In genomic region chr11:70544067-70544773, GRCh38 we compare ENCODE assay signal across 17 cellular contexts.
"Had no signal": no experiment of that assay in that cellular context is flagged by ENCODE, and none has a peak within 500 bp of the region (broad histone marks: within the 10 kb centered on the region; RNA-seq: fewer than 3 reads in every experiment).

No MANE protein-coding gene starts in this region.

- H3K4me3 ChIP-seq: body of pancreas, cardiac muscle cell, upper lobe of right lung had no signal

- FAIRE-seq: endothelial cell of umbilical vein had no signal

- H3K9me3 ChIP-seq: body of pancreas, upper lobe of right lung had no signal

- H3K36me3 ChIP-seq: cardiac muscle cell, upper lobe of right lung had no signal

- DNase-seq: activated B cell treated with CpG ODN at 0.5 μM for 24 hours; activated CD4-positive, alpha-beta memory T cell treated with anti-CD3 and anti-CD28 coated beads for 36 hours; activated CD4-positive, alpha-beta T cell treated with anti-CD3 and anti-CD28 coated beads for 4 hours; activated gamma-delta T cell; activated naive CD4-positive, alpha-beta T cell treated with anti-CD3 and anti-CD28 coated beads, Interleukin-2, amount 50 U/mL, for 16 hours; activated naive CD8-positive, alpha-beta T cell treated with anti-CD3 and anti-CD28 coated beads, Interleukin-2, amount 50 U/mL, for 24 hours; activated T-cell treated with anti-CD3 and anti-CD28 coated beads, Interleukin-2, amount 50 U/mL, for 72 hours; body of pancreas; effector CD8-positive, alpha-beta T cell; foreskin melanocyte; occipital lobe; stimulated activated CD4-positive, alpha-beta T cell treated with anti-CD3 and anti-CD28 coated beads, Interleukin-4, amount 100 ng/mL, for 24 hours; stimulated activated naive CD8-positive, alpha-beta T cell treated with anti-CD3 and anti-CD28 coated beads, Interleukin-15, Interleukin-2, amounts not matched to agents 100 U/mL and 50 U/mL, for 24 hours; T-helper 17 cell had no signal

- H3K27me3 ChIP-seq: body of pancreas, cardiac muscle cell, upper lobe of right lung had no signal

- H3K4me1 ChIP-seq: body of pancreas, upper lobe of right lung had no signal

- H3K27ac ChIP-seq: body of pancreas, cardiac muscle cell, upper lobe of right lung had no signal
